6 cellular contexts compared by ENCODE assay signal in the genomic region with DNA sequence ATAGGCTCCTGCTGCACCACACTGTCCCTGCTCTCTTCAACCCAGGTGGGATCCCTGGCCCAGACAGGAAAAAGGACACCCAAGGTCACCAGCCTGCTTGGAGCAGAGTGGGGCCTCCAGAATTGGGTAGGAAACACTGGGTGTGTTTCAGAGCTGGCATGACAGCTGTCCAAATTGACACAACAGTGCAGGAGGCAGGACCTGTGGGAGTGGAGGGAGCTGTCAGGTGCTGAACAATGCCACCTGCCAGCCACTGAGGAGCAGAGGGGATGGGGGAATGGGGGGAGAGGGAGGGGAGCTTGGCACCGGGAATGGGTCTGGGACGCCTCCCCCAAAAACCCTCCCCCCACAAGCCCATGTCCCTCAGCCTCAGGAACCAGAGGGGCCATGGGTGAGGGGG. TPM values are rescaled to one million over a fixed set of nuclear protein-coding genes. Genes with fewer than 3 reads are reported as not detected.
DNase-seq lines count a peak whose midpoint lies in the region; ATAC-seq and TF ChIP-seq lines count a peak whose summit lies in the region.
"Not testable (repeated sequence)": the region's sequence is repeated elsewhere in the genome, so short reads cannot be mapped to it uniquely, and the experiment has no call there.

No MANE protein-coding gene starts in this region.

- H3K27me3 ChIP-seq in BLaER1 treated with 17β-estradiol and CSF1 and Interleukin-3, amounts not matched to agents 10 nM and 100 nM: not testable (repeated sequence)

- DNase-seq in DMS153 (lab: John Stamatoyannopoulos, UW): peak; percentile 4
- peak; percentile 24 for DNase-seq in NCI-H146 (lab: John Stamatoyannopoulos, UW)
- DNase-seq in SHP77 (lab: John Stamatoyannopoulos, UW): peak; percentile 33 to 45
- DNase-seq in left colon, nephron progenitor cell: not testable (repeated sequence)

- H3K36me3 Mint-ChIP-seq in nephron progenitor cell (ENCODE audit: low read depth): not testable (repeated sequence)

- not testable (repeated sequence) for H3K9me3 ChIP-seq in BLaER1 treated with 17β-estradiol and CSF1 and Interleukin-3, amounts not matched to agents 10 nM and 100 nM (replicated peaks in 1 of 11)

- peaks cover 6 to 25% (median 12%) of the 10 kb centered on the region in 10 experiments; a peak in 19 of 20 replicates for H3K4me1 ChIP-seq in BLaER1 treated with 17β-estradiol and CSF1 and Interleukin-3, amounts not matched to agents 10 nM and 100 nM

- not testable (repeated sequence) for H4K20me1 ChIP-seq in BLaER1 treated with 17β-estradiol and CSF1 and Interleukin-3, amounts not matched to agents 10 nM and 100 nM

- intact Hi-C loops in left colon (cut with DNase I, micrococcal nuclease): not testable (repeated sequence)

- H3K9me3 Mint-ChIP-seq in nephron progenitor cell: not testable (repeated sequence)

- H3K4me3 ChIP-seq in BLaER1 treated with 17β-estradiol and CSF1 and Interleukin-3, amounts not matched to agents 10 nM and 100 nM: not testable (repeated sequence)

- peaks cover 36% of the 10 kb centered on the region for H3K4me1 Mint-ChIP-seq in nephron progenitor cell

- not testable (repeated sequence) for H3K4me3 Mint-ChIP-seq in nephron progenitor cell

- peak overlapping the region; percentile 90 for H3K27ac Mint-ChIP-seq in nephron progenitor cell

- H3K36me3 ChIP-seq in BLaER1 treated with 17β-estradiol and CSF1 and Interleukin-3, amounts not matched to agents 10 nM and 100 nM: not testable (repeated sequence)

- not testable (repeated sequence) for H3K9ac ChIP-seq in BLaER1 treated with 17β-estradiol and CSF1 and Interleukin-3, amounts not matched to agents 10 nM and 100 nM

- H3K27me3 Mint-ChIP-seq in nephron progenitor cell (ENCODE audit: low read depth, poor library complexity): not testable (repeated sequence)

- not testable (repeated sequence) for H3K27ac ChIP-seq in BLaER1 treated with 17β-estradiol and CSF1 and Interleukin-3, amounts not matched to agents 10 nM and 100 nM

- TF ChIP-seq CTCF in nephron progenitor cell (IDR thresholded peaks at IDR 0.05): not testable (repeated sequence)

- peak overlapping the region in 8 of 11 experiments; percentile 5 to 43 (median 30); a peak in 9 of 22 replicates for H3K4me2 ChIP-seq in BLaER1 treated with 17β-estradiol and CSF1 and Interleukin-3, amounts not matched to agents 10 nM and 100 nM

- peak; percentile 37 for ATAC-seq in left colon

RNA-seq across cellular contexts. Expression of gene COX5B, which starts 22.3 kb away (rescaled TPM):
- total RNA-seq in left colon: 100 to 1,000 TPM; 626 to 674 TPM

RNA-seq across cellular contexts. Expression of gene ANKRD36B, which starts 33.9 kb away (rescaled TPM):
- total RNA-seq in left colon: 10 to 100 TPM; 22.1 to 23.5 TPM

RNA-seq across cellular contexts. Expression of gene ACTR1B, which starts 40.3 kb away (rescaled TPM):
- 10 to 100 TPM; 67.4 to 79.2 TPM for total RNA-seq in left colon

RNA-seq across cellular contexts. Expression of gene C2orf92, which starts 46.0 kb away (rescaled TPM):
- 1 to 10 TPM; 7.2 to 7.8 TPM for total RNA-seq in left colon
